19 cellular contexts compared by ENCODE assay signal in genomic region chr18:5534845-5535244, GRCh38. TPM values are rescaled to one million over a fixed set of nuclear protein-coding genes. Genes with fewer than 3 reads are reported as not detected.
DNase-seq lines count a peak whose midpoint lies in the region; ATAC-seq and TF ChIP-seq lines count a peak whose summit lies in the region.
"Had no signal": no experiment of that assay in that cellular context is flagged by ENCODE, and none has a peak within 500 bp of the region (broad histone marks: within the 10 kb centered on the region; RNA-seq: fewer than 3 reads in every experiment).

No MANE protein-coding gene starts in this region.

- H3K27me3 Mint-ChIP-seq in activated CD4-positive, alpha-beta T cell treated with anti-CD3 and anti-CD28 coated beads, Interleukin-2, amount 10 ng/mL, durations not matched to agents 7 days and 5 days, result peaks cover 9% of the 10 kb centered on the region
- H3K27me3 Mint-ChIP-seq in activated T-helper 17 cell treated with anti-CD3 and anti-CD28 coated beads, Interleukin-2, amount 50 U/mL, for 72 hours, result peaks cover 27% of the 10 kb centered on the region

- no peak overlapping the region for H3K27ac Mint-ChIP-seq in activated CD4-positive, alpha-beta T cell treated with anti-CD3 and anti-CD28 coated beads, Interleukin-2, amount 10 ng/mL, durations not matched to agents 7 days and 5 days
- H3K27ac Mint-ChIP-seq in activated T-helper 17 cell treated with anti-CD3 and anti-CD28 coated beads, Interleukin-2, amount 50 U/mL, for 72 hours, result no peak overlapping the region
- H3K27ac Mint-ChIP-seq: CD8-positive, alpha-beta memory T cell had no signal

- H3K4me3 ChIP-seq in AG04450 (ENCODE audit: low read depth, low read length) (no peak overlapping the region), kidney epithelial cell (ENCODE audit: low read depth, low read length) (no peak overlapping the region)
- H3K4me3 ChIP-seq: BLaER1 treated with 17β-estradiol and CSF1 and Interleukin-3, amounts not matched to agents 10 nM and 100 nM; HAP-1 had no signal

- peak; percentile 9 for DNase-seq in activated CD4-positive, alpha-beta T cell treated with anti-CD3 and anti-CD28 coated beads for 48 hours
- DNase-seq in activated CD4-positive, alpha-beta T cell treated with anti-CD3 and anti-CD28 coated beads, Interleukin-2, amount 10 ng/mL, durations not matched to agents 7 days and 5 days, result no peak
- DNase-seq in AG04450 (ENCODE audit: low read depth, low spot score) (no peak), kidney epithelial cell (ENCODE audit: low read depth) (peak; percentile 51), ureter (ENCODE audit: low spot score) (no peak)
- DNase-seq in stimulated activated naive CD4-positive, alpha-beta T cell treated with Interleukin-2 at 50 U/mL for 16 hours (lab: John Stamatoyannopoulos, UW), result no peak
- DNase-seq: CD8-positive, alpha-beta memory T cell; DMS79 treated with DMSO at 0.1 percent for 48 hours; NCI-H1048; NCI-H1436 treated with DMSO at 0.1 percent for 48 hours; NCI-H2029 treated with DMSO at 0.1 percent for 48 hours; NCI-H2171 treated with DMSO at 0.1 percent for 48 hours; NCI-H446 treated with DMSO at 0.1 percent for 48 hours had no signal

- TF ChIP-seq CTCF in AG04450 (IDR thresholded peaks at IDR 0.05; ENCODE audit: low read depth, low read length) (no peak), kidney epithelial cell (IDR thresholded peaks at IDR 0.05; ENCODE audit: insufficient read depth, low read length, poor library complexity, severe bottlenecking) (no peak)

- no peaks in the 10 kb centered on the region for H3K9me3 ChIP-seq in AG04450 (ENCODE audit: control insufficient read depth, insufficient read depth, low read length)
- H3K9me3 ChIP-seq: BLaER1 treated with 17β-estradiol and CSF1 and Interleukin-3, amounts not matched to agents 10 nM and 100 nM; HAP-1 had no signal

- no peaks in the 10 kb centered on the region for H3K36me3 ChIP-seq in kidney epithelial cell (ENCODE audit: control insufficient read depth, insufficient read depth, low read length)
- H3K36me3 ChIP-seq: BLaER1 treated with 17β-estradiol and CSF1 and Interleukin-3, amounts not matched to agents 10 nM and 100 nM; HAP-1 had no signal

- H3K4me3 Mint-ChIP-seq in activated CD4-positive, alpha-beta T cell treated with anti-CD3 and anti-CD28 coated beads, Interleukin-2, amount 10 ng/mL, durations not matched to agents 7 days and 5 days, result no peak overlapping the region
- no peak overlapping the region for H3K4me3 Mint-ChIP-seq in activated T-helper 17 cell treated with anti-CD3 and anti-CD28 coated beads, Interleukin-2, amount 50 U/mL, for 72 hours
- H3K4me3 Mint-ChIP-seq: CD8-positive, alpha-beta memory T cell had no signal

- ATAC-seq in activated T-helper 17 cell treated with anti-CD3 and anti-CD28 coated beads, Interleukin-2, amount 50 U/mL, for 72 hours (replicated peaks), result peak; percentile 54
- ATAC-seq in GM18858 (IDR thresholded peaks at IDR 0.05; ENCODE audit: unreplicated experiment), result no peak

- POLR2A ChIA-PET in activated CD4-positive, alpha-beta T cell treated with anti-CD3 and anti-CD28 coated beads, Interleukin-2, amount 10 ng/mL, durations not matched to agents 7 days and 5 days (lab: Charles Lee), result no interaction called here
- POLR2A ChIA-PET in AG04450 (lab: Yijun Ruan, JAX), result no interaction called here

- H3K27ac ChIP-seq in AG04450 (ENCODE audit: low read depth, low read length), result peak overlapping the region; percentile 3
- H3K27ac ChIP-seq: BLaER1 treated with 17β-estradiol and CSF1 and Interleukin-3, amounts not matched to agents 10 nM and 100 nM; RWPE1 had no signal

- H3K36me3 Mint-ChIP-seq in activated CD4-positive, alpha-beta T cell treated with anti-CD3 and anti-CD28 coated beads, Interleukin-2, amount 10 ng/mL, durations not matched to agents 7 days and 5 days (ENCODE audit: low read depth), result no peaks in the 10 kb centered on the region
- no peaks in the 10 kb centered on the region for H3K36me3 Mint-ChIP-seq in activated T-helper 17 cell treated with anti-CD3 and anti-CD28 coated beads, Interleukin-2, amount 50 U/mL, for 72 hours (ENCODE audit: low read depth)
- H3K36me3 Mint-ChIP-seq: CD8-positive, alpha-beta memory T cell had no signal

- CTCF ChIA-PET in activated CD4-positive, alpha-beta T cell treated with anti-CD3 and anti-CD28 coated beads, Interleukin-2, amount 10 ng/mL, durations not matched to agents 7 days and 5 days (lab: Charles Lee), result no interaction called here
- CTCF ChIA-PET in AG04450 (lab: Charles Lee), result interaction anchor here (2.0 kb wide), 1 partner anchor 12 kb away, joined by 14 read pairs; no protein-coding TSS in a partner anchor

- H3K27me3 ChIP-seq in AG04450 (ENCODE audit: control insufficient read depth, insufficient read depth, low read length) (no peaks in the 10 kb centered on the region), kidney epithelial cell (ENCODE audit: control insufficient read depth, insufficient read depth, low read length) (no peaks in the 10 kb centered on the region)
- H3K27me3 ChIP-seq: BLaER1 treated with 17β-estradiol and CSF1 and Interleukin-3, amounts not matched to agents 10 nM and 100 nM had no signal

- no peaks in the 10 kb centered on the region for H3K4me1 Mint-ChIP-seq in activated CD4-positive, alpha-beta T cell treated with anti-CD3 and anti-CD28 coated beads, Interleukin-2, amount 10 ng/mL, durations not matched to agents 7 days and 5 days
- H3K4me1 Mint-ChIP-seq in activated T-helper 17 cell treated with anti-CD3 and anti-CD28 coated beads, Interleukin-2, amount 50 U/mL, for 72 hours, result no peaks in the 10 kb centered on the region
- H3K4me1 Mint-ChIP-seq: CD8-positive, alpha-beta memory T cell had no signal

- no peaks in the 10 kb centered on the region for H3K9me3 Mint-ChIP-seq in activated CD4-positive, alpha-beta T cell treated with anti-CD3 and anti-CD28 coated beads, Interleukin-2, amount 10 ng/mL, durations not matched to agents 7 days and 5 days
- H3K9me3 Mint-ChIP-seq in activated T-helper 17 cell treated with anti-CD3 and anti-CD28 coated beads, Interleukin-2, amount 50 U/mL, for 72 hours, result no peaks in the 10 kb centered on the region
- H3K9me3 Mint-ChIP-seq: CD8-positive, alpha-beta memory T cell had no signal

RNA-seq across cellular contexts. Expression of gene EPB41L3, which starts 9.0 kb away (rescaled TPM):
- total RNA-seq in activated CD4-positive, alpha-beta T cell treated with anti-CD3 and anti-CD28 coated beads, Interleukin-2, amount 10 ng/mL, durations not matched to agents 7 days and 5 days, result 10 to 100 TPM; 13.7 to 14.0 TPM
- 36.6 and 45.0 TPM in 2 replicates for polyA plus RNA-seq in AG04450 (2011; rRNA removed)
- polyA minus RNA-seq in AG04450 (2011; rRNA and poly(A)+ RNA removed), result 34.8 and 45.6 TPM in 2 replicates
- under 1 TPM; 0.09 to 0.13 TPM for total RNA-seq in activated T-helper 17 cell treated with anti-CD3 and anti-CD28 coated beads, Interleukin-2, amount 50 U/mL, for 72 hours
- 37.4 and 43.0 TPM in 2 replicates for total RNA-seq in kidney epithelial cell
- total RNA-seq in ureter, result 43.0 TPM
- total RNA-seq: A172 had no signal
- polyA plus RNA-seq: CD8-positive, alpha-beta memory T cell had no signal

Comparison
In these comparisons a context has a peak if more than half of its experiments do, and no peak if none do; other contexts are left out.
1. DNase-seq: peak in activated CD4-positive, alpha-beta T cell treated with anti-CD3 and anti-CD28 coated beads for 48 hours (single experiment) and kidney epithelial cell (single experiment); none in activated CD4-positive, alpha-beta T cell treated with anti-CD3 and anti-CD28 coated beads, Interleukin-2, amount 10 ng/mL, durations not matched to agents 7 days and 5 days (single experiment), AG04450 (single experiment), ureter (single experiment) and stimulated activated naive CD4-positive, alpha-beta T cell treated with Interleukin-2 at 50 U/mL for 16 hours (single experiment).
2. RNA of gene EPB41L3, which starts 9.0 kb away (total RNA-seq): 43.0 TPM in ureter (single experiment), 37.4 to 43.0 TPM in kidney epithelial cell and 13.7 to 14.0 TPM in activated CD4-positive, alpha-beta T cell treated with anti-CD3 and anti-CD28 coated beads, Interleukin-2, amount 10 ng/mL, durations not matched to agents 7 days and 5 days; 0.09 to 0.13 TPM in activated T-helper 17 cell treated with anti-CD3 and anti-CD28 coated beads, Interleukin-2, amount 50 U/mL, for 72 hours; every median in the first group is over 10 times any median in the second.